Comparison of ENCODE assay signal across 8 cellular contexts in the genomic region with DNA sequence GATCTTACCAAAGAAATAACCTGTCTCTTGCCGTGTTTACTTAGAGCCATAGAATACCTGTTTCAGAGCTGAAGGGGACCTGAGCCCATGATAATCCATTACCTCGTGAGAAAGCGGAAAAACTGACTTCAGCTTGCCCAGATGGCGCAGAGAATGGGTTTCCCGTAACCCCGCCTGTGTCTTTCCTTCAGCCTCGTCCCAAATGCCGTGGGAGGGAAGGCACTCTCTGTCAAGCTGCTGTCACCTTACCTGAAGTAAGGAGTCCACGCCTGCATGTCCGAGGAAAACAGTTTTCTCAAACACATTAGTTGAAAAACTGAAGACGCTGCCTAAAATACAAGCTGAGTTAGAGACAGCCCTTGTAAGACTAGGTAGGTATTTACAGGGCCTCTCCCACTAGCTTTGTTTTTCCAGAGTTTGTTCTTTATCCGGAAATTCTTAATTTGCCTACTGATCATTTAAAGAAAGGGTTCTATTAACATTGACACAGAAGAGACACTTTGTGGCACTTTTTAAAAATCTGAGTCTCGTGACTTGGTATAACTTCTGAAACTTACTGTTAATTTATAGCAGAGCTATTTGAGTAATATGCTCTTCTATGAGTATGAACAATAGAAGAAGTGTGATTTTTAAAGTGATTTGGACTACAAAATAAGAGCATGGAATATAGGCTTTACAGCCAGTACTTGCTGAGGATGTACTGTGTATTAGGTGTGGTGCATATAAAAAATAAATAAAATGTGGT. TPM values are rescaled to one million over a fixed set of nuclear protein-coding genes. Genes with fewer than 3 reads are reported as not detected.
DNase-seq lines count a peak whose midpoint lies in the region; ATAC-seq, FAIRE-seq and TF ChIP-seq lines count a peak whose summit lies in the region.

No MANE protein-coding gene starts in this region.

- H3K36me3 ChIP-seq in BJ (ENCODE audit: control insufficient read depth, insufficient read depth, low read length) (peaks cover 6% of the 10 kb centered on the region), HUES48 (ENCODE audit: control insufficient read depth, insufficient read depth, low read length) (peaks cover 34% of the 10 kb centered on the region)

- POLR2A ChIA-PET in BJ (lab: Charles Lee) = interaction anchor here (0.6 to 1.0 kb wide), 3 partner anchors 19 to 290 kb away, joined by 3 to 5 read pairs (median 4); no protein-coding TSS in a partner anchor

- FAIRE-seq in D721Med (lab: Jason Lieb, UNC) = no peak

- ATAC-seq in HG02571 (IDR thresholded peaks at IDR 0.05; ENCODE audit: unreplicated experiment) = no peak

- DNase-seq in BJ (ENCODE audit: low read depth) (no peak), UCSD-AML1 (lab: John Stamatoyannopoulos, UW; ENCODE audit: unreplicated experiment) (peak; percentile 38), choroid plexus epithelial cell (ENCODE audit: low read depth) (peak; percentile 42), lung microvascular endothelial cell (ENCODE audit: low read depth in 2 of 2) (peak; percentile 43 to 47), D721Med (ENCODE audit: insufficient read length, low spot score) (no peak)
- DNase-seq in stimulated activated CD8-positive, alpha-beta memory T cell treated with anti-CD3 and anti-CD28 coated beads, Interleukin-12 subunit alpha, Interleukin-12 subunit beta, amount 100 ng/mL, for 1 hour (ENCODE audit: low read depth) = peak; percentile 26

- TF ChIP-seq CTCF in BJ (IDR thresholded peaks at IDR 0.05; ENCODE audit: insufficient read depth, low read depth, low read length) (no peak), choroid plexus epithelial cell (conservative IDR thresholded peaks at IDR 0.05; ENCODE audit: low read depth, low read length) (no peak), D721Med (IDR thresholded peaks at IDR 0.05; ENCODE audit: insufficient read depth, missing control alignments) (no peak)

- H3K4me3 ChIP-seq in BJ (ENCODE audit: low read depth, low read length) (peak overlapping the region; percentile 62), HUES48 (ENCODE audit: low read depth, low read length) (peak overlapping the region; percentile 84), choroid plexus epithelial cell (ENCODE audit: low read depth, low read length) (peak overlapping the region; percentile 80)

- H3K27ac ChIP-seq in HUES48 (ENCODE audit: low read depth, low read length) = peak overlapping the region; percentile 98

- CTCF ChIA-PET in BJ (lab: Yijun Ruan, JAX) = interaction anchor here (1.2 to 1.7 kb wide), 3 partner anchors 11 to 278 kb away, joined by 3 to 6 read pairs (median 4); no protein-coding TSS in a partner anchor

- peaks cover 4% of the 10 kb centered on the region; the same call in 1 of the 2 replicates for H3K9me3 ChIP-seq in HUES48 (ENCODE audit: control insufficient read depth, insufficient read depth, low read length)

- peaks cover 17% of the 10 kb centered on the region for H3K4me1 ChIP-seq in HUES48 (ENCODE audit: control insufficient read depth, insufficient read depth, low read length)

- H3K27me3 ChIP-seq in BJ (ENCODE audit: control insufficient read depth, insufficient read depth, low read length) (no peaks in the 10 kb centered on the region), HUES48 (ENCODE audit: control insufficient read depth, insufficient read depth, low read length) (no peaks in the 10 kb centered on the region)

- H3K9ac ChIP-seq in HUES48 (ENCODE audit: low read depth, low read length) = peak overlapping the region; percentile 86

RNA-seq across cellular contexts. Expression of gene INTS6, which starts 1.3 kb away (rescaled TPM):
- 17.2 and 32.0 TPM in 2 replicates for polyA plus RNA-seq in BJ (2011; rRNA removed)
- 40.8 and 65.7 TPM in 2 replicates for polyA minus RNA-seq in BJ (2011; rRNA and poly(A)+ RNA removed)
- total RNA-seq in lung microvascular endothelial cell = 24.8 and 34.3 TPM in 2 replicates

Comparison
In these comparisons a context has a peak if more than half of its experiments do, and no peak if none do; other contexts are left out.
1. DNase-seq: peak in UCSD-AML1 (single experiment), choroid plexus epithelial cell (single experiment), lung microvascular endothelial cell (2 of 2) and stimulated activated CD8-positive, alpha-beta memory T cell treated with anti-CD3 and anti-CD28 coated beads, Interleukin-12 subunit alpha, Interleukin-12 subunit beta, amount 100 ng/mL, for 1 hour (single experiment); none in BJ (single experiment) and D721Med (single experiment).
2. Peak in every context shown above with its lines, with median percentiles within 50 percentile points of each other: H3K4me3 ChIP-seq.